In genomic region chr9:123851851-123852250, GRCh38 we compare ENCODE assay signal across 24 cellular contexts.
A peak's percentile ranks its signal among the peaks of the same experiment; 100 is the strongest.
DNase-seq lines count a peak whose midpoint lies in the region; ATAC-seq and TF ChIP-seq lines count a peak whose summit lies in the region.
"Had no signal": no experiment of that assay in that cellular context is flagged by ENCODE, and none has a peak within 500 bp of the region (broad histone marks: within the 10 kb centered on the region; RNA-seq: fewer than 3 reads in every experiment).

No MANE protein-coding gene starts in this region.

- H3K27ac Mint-ChIP-seq in H9 = peak overlapping the region; percentile 82 to 83 (median 82); a peak in 6 of 7 replicates
- H3K27ac Mint-ChIP-seq in WTC11 = peak overlapping the region; percentile 32; the same call in 1 of the 2 replicates

- TF ChIP-seq POLR2A in lower leg skin (IDR thresholded peaks at IDR 0.05) = no peak

- H3K23me2 ChIP-seq in H9 (ENCODE audit: insufficient read length, low read depth, low read length, poor library complexity, severe bottlenecking) = no peaks in the 10 kb centered on the region

- H4K20me1 ChIP-seq in H9 (ENCODE audit: control insufficient read depth, insufficient read depth, insufficient read length) = no peaks in the 10 kb centered on the region
- H4K20me1 ChIP-seq: BLaER1 had no signal

- no peak overlapping the region for H3T11ph ChIP-seq in H9 (ENCODE audit: low read length)

- H2BK120ac ChIP-seq in H9 (ENCODE audit: low read depth, low read length, poor library complexity, severe bottlenecking) = no peak overlapping the region
- H2BK120ac ChIP-seq in neuronal stem cell (ENCODE audit: low read depth, low read length) = no peak overlapping the region

- intact Hi-C loops in lower leg skin (cut with DNase I; ENCODE audit: low total_unique reads) = no loop called here

- no peaks in the 10 kb centered on the region for H3K36me3 ChIP-seq in iPS DF 6.9 (ENCODE audit: control insufficient read depth, insufficient read depth, low read length)
- H3K36me3 ChIP-seq in neuronal stem cell (replicated peaks in 1 of 2; ENCODE audit: control insufficient read depth in 2 of 2, insufficient read depth in 2 of 2, low read length in 2 of 2) = peaks cover 0 to 1% of the 10 kb centered on the region in 2 donors

- H3K9ac ChIP-seq in H9 (ENCODE audit: extremely low read depth, insufficient read length, low read length) (no peak overlapping the region), neuronal stem cell (ENCODE audit: low read depth, low read length, poor library complexity) (no peak overlapping the region)
- H3K9ac ChIP-seq: BLaER1 had no signal

- no peaks in the 10 kb centered on the region for H3K9me3 ChIP-seq in H9 (ENCODE audit: control insufficient read depth, low read depth, low read length)
- H3K9me3 ChIP-seq in iPS DF 6.9 (ENCODE audit: control insufficient read depth, insufficient read depth, low read length) = no peaks in the 10 kb centered on the region
- peaks cover 5 to 50% of the 10 kb centered on the region in 2 donors for H3K9me3 ChIP-seq in neuronal stem cell (replicated peaks in 1 of 2; ENCODE audit: control insufficient read depth in 2 of 2, insufficient read depth in 1 of 2, low read depth in 1 of 2, low read length in 2 of 2)

- H3K27ac ChIP-seq in H9 (ENCODE audit: insufficient read length, low read depth, low read length) (no peak overlapping the region), iPS DF 6.9 (ENCODE audit: low read length) (no peak overlapping the region), neuronal stem cell (replicated peaks; ENCODE audit: low read length) (peak overlapping the region; percentile 21)
- H3K27ac ChIP-seq: BLaER1, SK-N-MC had no signal

- no peaks in the 10 kb centered on the region; the same call in 1 of the 2 replicates for H3K79me2 ChIP-seq in H9 (ENCODE audit: insufficient read depth, low read length)

- H3K4me1 ChIP-seq in H9 (ENCODE audit: insufficient read depth, low read length) = peaks cover 5% of the 10 kb centered on the region; the same call in 1 of the 2 replicates
- H3K4me1 ChIP-seq in iPS DF 6.9 (ENCODE audit: control insufficient read depth, insufficient read depth, low read length) = peaks cover 2% of the 10 kb centered on the region; the same call in 1 of the 2 replicates
- H3K4me1 ChIP-seq in neuronal stem cell (ENCODE audit: control insufficient read depth in 2 of 2, insufficient read depth in 1 of 2, low read depth in 1 of 2, low read length in 2 of 2) = peaks cover 0 to 4% of the 10 kb centered on the region in 2 donors

- TF ChIP-seq CTCF in H9 (conservative IDR thresholded peaks at IDR 0.05) = peak; percentile 57; the same call in 2 of the 3 replicates
- no peak for TF ChIP-seq CTCF in WTC11 (IDR thresholded peaks at IDR 0.05)
- TF ChIP-seq CTCF in lower leg skin (IDR thresholded peaks at IDR 0.05) = no peak

- peaks cover 3% of the 10 kb centered on the region for H3K79me1 ChIP-seq in H9 (ENCODE audit: insufficient read depth, low read depth, low read length, poor library complexity, severe bottlenecking)
- no peaks in the 10 kb centered on the region for H3K79me1 ChIP-seq in neuronal stem cell (ENCODE audit: low read depth, low read length)

- H3K4me2 ChIP-seq in H9 (ENCODE audit: insufficient read depth, insufficient read length, low read length) (no peak overlapping the region), neuronal stem cell (ENCODE audit: insufficient read depth, low read length, poor library complexity, severe bottlenecking) (no peak overlapping the region)
- H3K4me2 ChIP-seq: BLaER1 had no signal

- no peak overlapping the region for H3K23ac ChIP-seq in H9 (ENCODE audit: insufficient read length, low read depth, low read length)
- H3K23ac ChIP-seq in neuronal stem cell (ENCODE audit: low read depth, low read length, poor library complexity) = no peak overlapping the region

- no peak overlapping the region for H3K14ac ChIP-seq in H9 (ENCODE audit: insufficient read depth, low read length)
- no peak overlapping the region for H3K14ac ChIP-seq in neuronal stem cell (ENCODE audit: low read length)

- no peak overlapping the region for H2BK5ac ChIP-seq in H9 (ENCODE audit: insufficient read length, low read length)
- H2BK5ac ChIP-seq in neuronal stem cell (ENCODE audit: low read length) = no peak overlapping the region

- H3K4ac ChIP-seq in H9 (ENCODE audit: low read depth, low read length) (no peak overlapping the region), neuronal stem cell (ENCODE audit: low read length) (no peak overlapping the region)

- DNase-seq in H9 (peak; percentile 61), WTC11 (ENCODE audit: low spot score) (peak; percentile 33), iPS DF 6.9 (ENCODE audit: low read depth, low spot score) (peak; percentile 16), neuronal stem cell (ENCODE audit: low spot score) (no peak), lower leg skin (ENCODE audit: low spot score in 2 of 2) (no peak), RPMI8226 (no peak), HuH-7.5 (ENCODE audit: low spot score) (no peak)
- DNase-seq: CD4-positive, alpha-beta memory T cell; COR-L47; DMS53; Kasumi-1; NCI-H1092 treated with DMSO at 0.1 percent for 48 hours; NCI-H1436; NCI-H187; NCI-H2081 treated with DMSO at 0.1 percent for 48 hours; NCI-H2171; NCI-H226; NCI-H510A; NCI-H69; SIG-M5 had no signal

- no peak overlapping the region for H4K5ac ChIP-seq in H9 (ENCODE audit: insufficient read length, low read depth, low read length)

- H3K9me3 Mint-ChIP-seq in H9 (peaks cover 15 to 20% of the 10 kb centered on the region in 2 experiments), WTC11 (peaks cover 24% of the 10 kb centered on the region)

- peak; percentile 97 for ATAC-seq in WTC11
- ATAC-seq: GM12878, Panc1 had no signal

- no peak overlapping the region; a peak in 1 of 5 replicates for H3K4me3 Mint-ChIP-seq in H9
- H3K4me3 Mint-ChIP-seq in WTC11 = no peak overlapping the region
- H3K4me3 Mint-ChIP-seq: CD4-positive, alpha-beta memory T cell had no signal

- H3K36me3 Mint-ChIP-seq in H9 (ENCODE audit: insufficient read depth in 1 of 3, low read depth in 3 of 3) = peaks cover 28 to 42% (median 29%) of the 10 kb centered on the region in 3 experiments
- peaks cover 36% of the 10 kb centered on the region for H3K36me3 Mint-ChIP-seq in WTC11

- H3K27me3 Mint-ChIP-seq in H9 (ENCODE audit: low read depth) = peaks cover 17% of the 10 kb centered on the region
- H3K27me3 Mint-ChIP-seq in WTC11 (ENCODE audit: low read depth) = no peaks in the 10 kb centered on the region; the same call in 1 of the 2 replicates
- H3K27me3 Mint-ChIP-seq: CD4-positive, alpha-beta memory T cell had no signal

- H3K27me3 ChIP-seq in H9 (ENCODE audit: insufficient read depth, low read length) = no peaks in the 10 kb centered on the region
- no peaks in the 10 kb centered on the region for H3K27me3 ChIP-seq in iPS DF 6.9 (ENCODE audit: control insufficient read depth, insufficient read depth, low read length)
- H3K27me3 ChIP-seq in neuronal stem cell (ENCODE audit: control insufficient read depth in 3 of 3, insufficient read depth in 3 of 3, low read depth in 1 of 3, low read length in 3 of 3) = peaks cover 0 to 70% (median 0%) of the 10 kb centered on the region in 3 experiments
- H3K27me3 ChIP-seq: BLaER1 had no signal

- H3K4me3 ChIP-seq in iPS DF 6.9 (ENCODE audit: low read length) (no peak overlapping the region), neuronal stem cell (ENCODE audit: low read length in 2 of 2) (no peak overlapping the region), lower leg skin (ENCODE audit: low read depth, poor library complexity, severe bottlenecking) (no peak overlapping the region)
- H3K4me3 ChIP-seq: BLaER1, GM12878, SK-N-MC had no signal

- H3K4me1 Mint-ChIP-seq in H9 (peaks cover 22 to 26% of the 10 kb centered on the region in 2 experiments), WTC11 (peaks cover 29% of the 10 kb centered on the region)

- H2AK5ac ChIP-seq in H9 (ENCODE audit: insufficient read length, low read length) (no peak overlapping the region), neuronal stem cell (ENCODE audit: low read depth, low read length) (no peak overlapping the region)

- H4K8ac ChIP-seq in H9 (replicated peaks; ENCODE audit: insufficient read length, low read depth, low read length) (no peak overlapping the region), neuronal stem cell (ENCODE audit: low read depth, low read length) (no peak overlapping the region)

- H3K56ac ChIP-seq in H9 (ENCODE audit: insufficient read length, low read depth, low read length) = no peak overlapping the region

- H2BK12ac ChIP-seq in H9 (ENCODE audit: insufficient read length, low read depth, low read length) = no peak overlapping the region
- no peak overlapping the region for H2BK12ac ChIP-seq in neuronal stem cell (ENCODE audit: low read length)

- POLR2A ChIA-PET in WTC11 (lab: Charles Lee) = interaction anchor here (1.0 kb wide), 1 partner anchor 11 kb away, joined by 3 read pairs; no protein-coding TSS in a partner anchor

- H4K91ac ChIP-seq in H9 (ENCODE audit: insufficient read length, low read depth, low read length) (no peak overlapping the region), neuronal stem cell (ENCODE audit: low read depth, low read length, poor library complexity) (no peak overlapping the region)

- CTCF ChIA-PET in WTC11 (lab: Charles Lee) = interaction anchor here (0.7 to 1.7 kb wide), 4 partner anchors 10 to 452 kb away, joined by 3 to 4 read pairs (median 4); no protein-coding TSS in a partner anchor

- H2AFZ ChIP-seq in H9 (ENCODE audit: low read length) (no peak overlapping the region), neuronal stem cell (ENCODE audit: low read length) (no peak overlapping the region)

- no peak overlapping the region for H3K18ac ChIP-seq in H9 (ENCODE audit: insufficient read length, low read depth, low read length)
- no peak overlapping the region for H3K18ac ChIP-seq in neuronal stem cell (ENCODE audit: low read length)

- no CpG with 5 or more reads among the region's 7 CpGs for WGBS in H9 (ENCODE audit: extremely low coverage, insufficient read length, low lambda C conversion rate)
- WGBS in iPS DF 6.9 (ENCODE audit: insufficient coverage, insufficient read length) = no CpG with 5 or more reads among the region's 7 CpGs
- no CpG with 5 or more reads among the region's 7 CpGs for WGBS in neuronal stem cell (ENCODE audit: extremely low coverage in 2 of 2, insufficient read length in 2 of 2, insufficient replicate concordance in 1 of 2), 2 donors
- WGBS in lower leg skin, 2 donors = 87 to 92% methylated on average over 7 of the region's 7 CpGs

- H2BK15ac ChIP-seq in H9 (ENCODE audit: low read depth, low read length) (no peak overlapping the region), neuronal stem cell (ENCODE audit: low read length) (no peak overlapping the region)

- no peak overlapping the region for H2BK20ac ChIP-seq in H9 (ENCODE audit: low read depth, low read length, poor library complexity, severe bottlenecking)

TF ChIP-seq in WTC11, 78 proteins besides CTCF, POLR2A, EP300 and RAD21 (continues in another document):
- peak; percentile 62; the same call in 1 of the 2 replicates for TF ChIP-seq ZNF396 (CRISPR knock-in tag; IDR thresholded peaks at IDR 0.05; ENCODE audit: borderline replicate concordance)

Comparison
In these comparisons a context has a peak if more than half of its experiments do, and no peak if none do; other contexts are left out.
1. DNase-seq: peak in H9 (single experiment), WTC11 (single experiment) and iPS DF 6.9 (single experiment); none in neuronal stem cell (single experiment), lower leg skin (0 of 2), RPMI8226 (single experiment) and HuH-7.5 (single experiment).